ENCODE assay signal across 1 cellular context in the genomic region with DNA sequence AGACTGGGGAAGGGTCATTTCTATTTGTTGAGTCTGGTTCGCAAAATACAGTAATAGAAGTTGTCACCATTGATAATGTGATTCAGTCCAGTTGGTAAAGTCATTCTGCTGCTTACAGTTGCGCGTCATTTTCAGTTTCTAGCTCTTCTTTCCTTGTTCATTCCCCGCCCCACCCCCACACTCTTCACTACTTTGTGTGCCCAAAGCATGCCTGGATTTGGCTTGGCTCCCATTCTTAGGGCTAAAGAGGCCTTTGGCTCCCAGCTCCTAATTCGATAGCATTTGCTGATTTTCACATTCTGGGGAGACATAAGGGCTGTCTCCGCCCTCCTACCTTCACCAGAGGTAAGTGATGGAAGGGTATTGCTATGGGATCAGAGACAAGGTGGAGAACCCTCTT.
TF ChIP-seq lines count a peak whose summit lies in the region.

No MANE protein-coding gene starts in this region.

TF ChIP-seq in H1, 55 proteins besides CTCF, POLR2A, EP300 and RAD21 (continued from another document):
- TF ChIP-seq, protein P1, sequence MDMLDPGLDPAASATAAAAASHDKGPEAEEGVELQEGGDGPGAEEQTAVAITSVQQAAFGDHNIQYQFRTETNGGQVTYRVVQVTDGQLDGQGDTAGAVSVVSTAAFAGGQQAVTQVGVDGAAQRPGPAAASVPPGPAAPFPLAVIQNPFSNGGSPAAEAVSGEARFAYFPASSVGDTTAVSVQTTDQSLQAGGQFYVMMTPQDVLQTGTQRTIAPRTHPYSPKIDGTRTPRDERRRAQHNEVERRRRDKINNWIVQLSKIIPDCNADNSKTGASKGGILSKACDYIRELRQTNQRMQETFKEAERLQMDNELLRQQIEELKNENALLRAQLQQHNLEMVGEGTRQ (IDR thresholded peaks at IDR 0.05; ENCODE audit: low read length): no peak
- no peak for TF ChIP-seq FOSL1 (IDR thresholded peaks at IDR 0.05; ENCODE audit: insufficient read depth, low read depth, low read length)
- TF ChIP-seq SP4 (IDR thresholded peaks at IDR 0.05; ENCODE audit: low read length): no peak
- no peak for TF ChIP-seq SIX5 (IDR thresholded peaks at IDR 0.05; ENCODE audit: low read depth, low read length)
- no peak for TF ChIP-seq JUND (IDR thresholded peaks at IDR 0.05; ENCODE audit: low read length)
- TF ChIP-seq BCL11A (IDR thresholded peaks at IDR 0.05; ENCODE audit: low read depth in 2 of 2, low read length in 2 of 2): no peak
- TF ChIP-seq CBX8 (IDR thresholded peaks at IDR 0.05; ENCODE audit: borderline replicate concordance, low read depth, low read length): no peak
TF ChIP-seq in H1: peak in this region for 0.
